ENCODE assay signal across 14 cellular contexts in genomic region chr2:64944484-64944883, GRCh38. TPM values are rescaled to one million over a fixed set of nuclear protein-coding genes. Genes with fewer than 3 reads are reported as not detected.
DNase-seq lines count a peak whose midpoint lies in the region; ATAC-seq and TF ChIP-seq lines count a peak whose summit lies in the region.
"Had no signal": no experiment of that assay in that cellular context is flagged by ENCODE, and none has a peak within 500 bp of the region (broad histone marks: within the 10 kb centered on the region; RNA-seq: fewer than 3 reads in every experiment).

No MANE protein-coding gene starts in this region.

- H3K9me3 Mint-ChIP-seq in activated CD4-positive, alpha-beta memory T cell treated with anti-CD3 and anti-CD28 coated beads, Interleukin-2, amount 10 ng/mL, durations not matched to agents 7 days and 5 days, result no peaks in the 10 kb centered on the region
- H3K9me3 Mint-ChIP-seq in activated CD4-positive, alpha-beta memory T cell treated with anti-CD3 and anti-CD28 coated beads for 36 hours, result no peaks in the 10 kb centered on the region
- H3K9me3 Mint-ChIP-seq: CD8-positive, alpha-beta memory T cell; mesothelial cell of epicardium had no signal

- peaks cover 5% of the 10 kb centered on the region for H3K36me3 Mint-ChIP-seq in activated CD4-positive, alpha-beta memory T cell treated with anti-CD3 and anti-CD28 coated beads, Interleukin-2, amount 10 ng/mL, durations not matched to agents 7 days and 5 days (ENCODE audit: low read depth)
- H3K36me3 Mint-ChIP-seq in activated CD4-positive, alpha-beta memory T cell treated with anti-CD3 and anti-CD28 coated beads for 36 hours, result no peaks in the 10 kb centered on the region
- peaks cover 2% of the 10 kb centered on the region for H3K36me3 Mint-ChIP-seq in T-helper 17 cell (ENCODE audit: low read depth)
- H3K36me3 Mint-ChIP-seq: CD8-positive, alpha-beta memory T cell; mesothelial cell of epicardium had no signal

- WGBS in suprapubic skin, result 56% methylated on average over 4 of the region's 4 CpGs

- no peak overlapping the region for H3K4me3 ChIP-seq in suprapubic skin
- H3K4me3 ChIP-seq: heart right ventricle, tibial nerve had no signal

- peak overlapping the region; percentile 48 for H3K27ac ChIP-seq in suprapubic skin
- H3K27ac ChIP-seq: heart right ventricle had no signal

- H3K36me3 ChIP-seq in suprapubic skin, result no peaks in the 10 kb centered on the region
- H3K36me3 ChIP-seq: heart right ventricle, tibial nerve had no signal

- POLR2A ChIA-PET in activated CD4-positive, alpha-beta memory T cell treated with anti-CD3 and anti-CD28 coated beads, Interleukin-2, amount 10 ng/mL, durations not matched to agents 7 days and 5 days (lab: Charles Lee), result interaction anchor here (1.6 to 5.3 kb wide), 2 partner anchors 22 to 45 kb away, joined by 3 to 56 read pairs; partner anchors contain the start of gene SLC1A4
- POLR2A ChIA-PET in activated CD4-positive, alpha-beta memory T cell treated with anti-CD3 and anti-CD28 coated beads for 36 hours (lab: Charles Lee), result interaction anchor here (0.8 kb wide), 1 partner anchor 87 kb away, joined by 3 read pairs; no protein-coding TSS in a partner anchor

- H3K4me3 Mint-ChIP-seq in activated CD4-positive, alpha-beta memory T cell treated with anti-CD3 and anti-CD28 coated beads, Interleukin-2, amount 10 ng/mL, durations not matched to agents 7 days and 5 days, result no peak overlapping the region
- H3K4me3 Mint-ChIP-seq in activated CD4-positive, alpha-beta memory T cell treated with anti-CD3 and anti-CD28 coated beads for 36 hours, result no peak overlapping the region
- H3K4me3 Mint-ChIP-seq in T-helper 17 cell, result no peak overlapping the region
- H3K4me3 Mint-ChIP-seq: mesothelial cell of epicardium had no signal

- no peaks in the 10 kb centered on the region for H3K27me3 Mint-ChIP-seq in activated CD4-positive, alpha-beta memory T cell treated with anti-CD3 and anti-CD28 coated beads, Interleukin-2, amount 10 ng/mL, durations not matched to agents 7 days and 5 days
- no peaks in the 10 kb centered on the region for H3K27me3 Mint-ChIP-seq in activated CD4-positive, alpha-beta memory T cell treated with anti-CD3 and anti-CD28 coated beads for 36 hours
- peaks cover 9% of the 10 kb centered on the region for H3K27me3 Mint-ChIP-seq in T-helper 17 cell

- H3K4me1 Mint-ChIP-seq in activated CD4-positive, alpha-beta memory T cell treated with anti-CD3 and anti-CD28 coated beads, Interleukin-2, amount 10 ng/mL, durations not matched to agents 7 days and 5 days, result peaks cover 66% of the 10 kb centered on the region
- peaks cover 31% of the 10 kb centered on the region for H3K4me1 Mint-ChIP-seq in activated CD4-positive, alpha-beta memory T cell treated with anti-CD3 and anti-CD28 coated beads for 36 hours (ENCODE audit: low read depth)
- peaks cover 38% of the 10 kb centered on the region for H3K4me1 Mint-ChIP-seq in T-helper 17 cell

- H3K27me3 ChIP-seq in suprapubic skin, result no peaks in the 10 kb centered on the region
- H3K27me3 ChIP-seq: heart right ventricle, tibial nerve had no signal

- H3K9me3 ChIP-seq in T-helper 17 cell (ENCODE audit: control insufficient read depth, low read length, poor library complexity, severe bottlenecking), result no peaks in the 10 kb centered on the region
- no peaks in the 10 kb centered on the region for H3K9me3 ChIP-seq in suprapubic skin
- H3K9me3 ChIP-seq: heart right ventricle, tibial nerve had no signal

- no peak for TF ChIP-seq POLR2A in suprapubic skin (IDR thresholded peaks at IDR 0.05)

- H3K27ac Mint-ChIP-seq in activated CD4-positive, alpha-beta memory T cell treated with anti-CD3 and anti-CD28 coated beads, Interleukin-2, amount 10 ng/mL, durations not matched to agents 7 days and 5 days, result peak overlapping the region; percentile 34
- H3K27ac Mint-ChIP-seq in activated CD4-positive, alpha-beta memory T cell treated with anti-CD3 and anti-CD28 coated beads for 36 hours, result no peak overlapping the region
- H3K27ac Mint-ChIP-seq in T-helper 17 cell, result peak overlapping the region; percentile 92
- H3K27ac Mint-ChIP-seq: mesothelial cell of epicardium had no signal

- CTCF ChIA-PET in activated CD4-positive, alpha-beta memory T cell treated with anti-CD3 and anti-CD28 coated beads, Interleukin-2, amount 10 ng/mL, durations not matched to agents 7 days and 5 days (lab: Charles Lee), result interaction anchor here (1.1 to 3.7 kb wide), 3 partner anchors 25 to 46 kb away, joined by 3 to 27 read pairs (median 3); no protein-coding TSS in a partner anchor
- CTCF ChIA-PET in activated CD4-positive, alpha-beta memory T cell treated with anti-CD3 and anti-CD28 coated beads for 36 hours (lab: Charles Lee), result interaction anchor here (1.1 to 4.6 kb wide), 3 partner anchors 25 to 112 kb away, joined by 3 to 18 read pairs (median 4); partner anchors contain the start of gene CEP68

- intact Hi-C loops in activated CD4-positive, alpha-beta memory T cell treated with anti-CD3 and anti-CD28 coated beads for 36 hours (cut with micrococcal nuclease), result no loop called here

- ATAC-seq in T-helper 17 cell (no peak), esophagus mucosa (no peak)
- ATAC-seq in activated CD4-positive, CD25-positive, alpha-beta regulatory T cell treated with anti-CD3 and anti-CD28 coated beads, Interleukin-2, amount 50 U/mL, for 24 hours, result no peak

- no peak for DNase-seq in activated CD4-positive, alpha-beta memory T cell treated with anti-CD3 and anti-CD28 coated beads, Interleukin-2, amount 10 ng/mL, durations not matched to agents 7 days and 5 days
- DNase-seq in activated CD4-positive, alpha-beta memory T cell treated with anti-CD3 and anti-CD28 coated beads for 36 hours, result no peak
- DNase-seq in T-helper 17 cell (no peak), islet precursor cell (peak; percentile 57), suprapubic skin (ENCODE audit: low spot score in 2 of 2) (no peak), SIG-M5 treated with dmso at 0.1 percent for 504 hours (lab: John Stamatoyannopoulos, UW; ENCODE audit: unreplicated experiment) (no peak)
- DNase-seq: CD8-positive, alpha-beta memory T cell; effector CD4-positive, alpha-beta T cell; NCI-H345 had no signal

- TF ChIP-seq CTCF in suprapubic skin (IDR thresholded peaks at IDR 0.05), result no peak

- no peak for TF ChIP-seq EP300 in suprapubic skin (IDR thresholded peaks at IDR 0.05)

- peaks cover 58% of the 10 kb centered on the region for H3K4me1 ChIP-seq in suprapubic skin

RNA-seq across cellular contexts. Expression of gene SLC1A4, which starts 44.7 kb away (rescaled TPM):
- total RNA-seq in activated CD4-positive, alpha-beta memory T cell treated with anti-CD3 and anti-CD28 coated beads, Interleukin-2, amount 10 ng/mL, durations not matched to agents 7 days and 5 days, result 10 to 100 TPM; 75.1 to 79.7 TPM
- 10 to 100 TPM; 15.9 TPM for total RNA-seq in activated CD4-positive, alpha-beta memory T cell treated with anti-CD3 and anti-CD28 coated beads for 36 hours
- 1 to 10 TPM; 1.7 to 8.0 TPM for total RNA-seq in T-helper 17 cell
- total RNA-seq in suprapubic skin, result 10 to 100 TPM; 12.9 to 39.5 (median 29.0) TPM
- 12.6 TPM for total RNA-seq in esophagus mucosa
